ENCODE assay signal across 23 cellular contexts in genomic region chr2:126792186-126792585, GRCh38.
"Had no signal": no experiment of that assay in that cellular context is flagged by ENCODE, and none has a peak within 500 bp of the region (broad histone marks: within the 10 kb centered on the region; RNA-seq: fewer than 3 reads in every experiment).

No MANE protein-coding gene starts in this region.

- ATAC-seq: activated CD8-positive, alpha-beta T cell treated with anti-CD3 and anti-CD28 coated beads for 36 hours; activated naive CD8-positive, alpha-beta T cell treated with anti-CD3 and anti-CD28 coated beads, Interleukin-2, amount 50 U/mL, for 24 hours; gastroesophageal sphincter; left cardiac atrium; naive thymus-derived CD4-positive, alpha-beta T cell; right cardiac atrium had no signal

- H3K27ac Mint-ChIP-seq: activated CD8-positive, alpha-beta T cell treated with anti-CD3 and anti-CD28 coated beads for 36 hours; activated naive CD4-positive, alpha-beta T cell treated with anti-CD3 and anti-CD28 coated beads, Interleukin-2, amount 50 U/mL, for 24 hours; activated naive CD8-positive, alpha-beta T cell treated with anti-CD3 and anti-CD28 coated beads, Interleukin-2, amount 50 U/mL, for 24 hours; naive thymus-derived CD4-positive, alpha-beta T cell; neural progenitor cell had no signal

- H3K4me1 Mint-ChIP-seq: activated naive CD4-positive, alpha-beta T cell treated with anti-CD3 and anti-CD28 coated beads, Interleukin-2, amount 50 U/mL, for 24 hours; activated naive CD8-positive, alpha-beta T cell treated with anti-CD3 and anti-CD28 coated beads, Interleukin-2, amount 50 U/mL, for 24 hours; central memory CD8-positive, alpha-beta T cell had no signal

- H3K9me3 Mint-ChIP-seq: activated CD8-positive, alpha-beta T cell treated with anti-CD3 and anti-CD28 coated beads for 36 hours; activated naive CD4-positive, alpha-beta T cell treated with anti-CD3 and anti-CD28 coated beads, Interleukin-2, amount 50 U/mL, for 24 hours; activated naive CD8-positive, alpha-beta T cell treated with anti-CD3 and anti-CD28 coated beads, Interleukin-2, amount 50 U/mL, for 24 hours; central memory CD8-positive, alpha-beta T cell; naive thymus-derived CD4-positive, alpha-beta T cell; neural progenitor cell had no signal

- H3K36me3 ChIP-seq: gastroesophageal sphincter, neural progenitor cell, tibial nerve had no signal

- H3K27me3 ChIP-seq: neural progenitor cell had no signal

- DNase-seq: activated CD4-positive, alpha-beta T cell treated with anti-CD3 and anti-CD28 coated beads, Interleukin-2, amount 50 U/mL, for 1 hour; activated CD8-positive, alpha-beta T cell treated with anti-CD3 and anti-CD28 coated beads for 36 hours; activated naive CD8-positive, alpha-beta T cell treated with anti-CD3 and anti-CD28 coated beads, Interleukin-2, amount 50 U/mL, for 24 hours; activated T-cell treated with anti-CD3 and anti-CD28 coated beads, Interleukin-2, amount 50 U/mL, for 1 hour; amygdala; dermis blood vessel endothelial cell; effector CD8-positive, alpha-beta T cell; erythroblast; left cardiac atrium; midbrain; occipital lobe; right cardiac atrium; stimulated activated naive CD4-positive, alpha-beta T cell; T-helper 2 cell had no signal

- H3K4me3 Mint-ChIP-seq: activated CD8-positive, alpha-beta T cell treated with anti-CD3 and anti-CD28 coated beads for 36 hours; activated naive CD4-positive, alpha-beta T cell treated with anti-CD3 and anti-CD28 coated beads, Interleukin-2, amount 50 U/mL, for 24 hours; activated naive CD8-positive, alpha-beta T cell treated with anti-CD3 and anti-CD28 coated beads, Interleukin-2, amount 50 U/mL, for 24 hours; central memory CD8-positive, alpha-beta T cell; naive thymus-derived CD4-positive, alpha-beta T cell; neural progenitor cell had no signal

- H3K27me3 Mint-ChIP-seq: activated naive CD4-positive, alpha-beta T cell treated with anti-CD3 and anti-CD28 coated beads, Interleukin-2, amount 50 U/mL, for 24 hours had no signal

- H3K4me3 ChIP-seq: gastroesophageal sphincter, hepatocyte, neural progenitor cell, tibial nerve had no signal

- H3K36me3 Mint-ChIP-seq: activated naive CD4-positive, alpha-beta T cell treated with anti-CD3 and anti-CD28 coated beads, Interleukin-2, amount 50 U/mL, for 24 hours; naive thymus-derived CD4-positive, alpha-beta T cell; neural progenitor cell had no signal

- FAIRE-seq: keratinocyte, urothelium cell line had no signal
